ENCODE assay signal across 8 cellular contexts in the genomic region with DNA sequence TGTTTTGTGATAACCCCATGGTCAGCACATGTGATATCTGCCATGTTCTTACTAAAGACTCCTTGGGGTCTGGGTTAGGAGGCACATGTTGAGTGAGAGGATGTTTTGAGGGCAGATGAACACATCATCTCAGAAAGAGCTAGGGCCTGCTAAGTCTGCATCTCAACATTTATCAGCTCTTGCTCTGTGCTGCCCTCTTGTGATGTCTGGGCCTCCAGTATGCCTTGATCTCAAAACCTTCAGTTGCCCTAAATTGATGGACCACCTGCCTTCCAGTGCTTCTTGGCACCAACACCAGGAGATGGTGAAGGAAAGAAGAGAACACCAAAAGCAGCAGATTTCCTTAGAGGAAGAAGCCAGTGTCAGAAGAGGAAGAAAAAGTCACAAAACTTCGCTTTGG. TPM values are rescaled to one million over a fixed set of nuclear protein-coding genes. Genes with fewer than 3 reads are reported as not detected.
DNase-seq lines count a peak whose midpoint lies in the region; ATAC-seq and TF ChIP-seq lines count a peak whose summit lies in the region.

No MANE protein-coding gene starts in this region.

- intact Hi-C loops in adrenal gland (cut with DNase I) (no loop called here), sigmoid colon (cut with DNase I) (no loop called here)

- WGBS in adrenal gland, 4 donors, result 56 to 79% (median 69%) methylated on average over 1 of the region's 1 CpG
- 82 to 90% methylated on average over 1 of the region's 1 CpG for WGBS in sigmoid colon, 2 donors

- H3K36me3 ChIP-seq in adrenal gland (replicated peaks in 1 of 2), result no peaks in the 10 kb centered on the region
- H3K36me3 ChIP-seq in sigmoid colon, result no peaks in the 10 kb centered on the region

- TF ChIP-seq CTCF in adrenal gland (IDR thresholded peaks at IDR 0.05) (peak in 4 of 6 experiments; percentile 27 to 34 (median 30)), sigmoid colon (IDR thresholded peaks at IDR 0.05) (no peak)

- H3K27me3 ChIP-seq in adrenal gland (no peaks in the 10 kb centered on the region), sigmoid colon (no peaks in the 10 kb centered on the region)

- no peaks in the 10 kb centered on the region for H3K4me1 ChIP-seq in adrenal gland (replicated peaks in 1 of 2)
- H3K4me1 ChIP-seq in sigmoid colon, result peaks cover 0 to 19% (median 0%) of the 10 kb centered on the region in 4 donors

- ATAC-seq in HG02763 (IDR thresholded peaks at IDR 0.05; ENCODE audit: unreplicated experiment) (no peak), HG02642 (IDR thresholded peaks at IDR 0.05; ENCODE audit: poor library complexity, unreplicated experiment) (no peak), HG03432 (IDR thresholded peaks at IDR 0.05; ENCODE audit: unreplicated experiment) (no peak)

- H3K9me3 ChIP-seq in adrenal gland (replicated peaks in 1 of 3), result no peaks in the 10 kb centered on the region
- H3K9me3 ChIP-seq in sigmoid colon, result no peaks in the 10 kb centered on the region

- DNase-seq in ELR (ENCODE audit: low read depth), result peak; percentile 51
- DNase-seq in Jurkat, Clone E6-1 (ENCODE audit: low read depth, low spot score), result peak; percentile 5
- peak in 3 of 7 donors; percentile 34 to 57 (median 35) for DNase-seq in adrenal gland
- peak; percentile 65 to 66 for DNase-seq in lung microvascular endothelial cell (ENCODE audit: low read depth in 2 of 2)
- no peak for DNase-seq in sigmoid colon

- TF ChIP-seq POLR2A in adrenal gland (IDR thresholded peaks at IDR 0.05) (no peak), sigmoid colon (IDR thresholded peaks at IDR 0.05) (no peak)

- H3K27ac ChIP-seq in adrenal gland, result no peak overlapping the region
- peak overlapping the region in 2 of 4 donors; percentile 29 to 48 for H3K27ac ChIP-seq in sigmoid colon

- H3K4me3 ChIP-seq in Jurkat, Clone E6-1 (ENCODE audit: low read length), result no peak overlapping the region
- H3K4me3 ChIP-seq in adrenal gland (no peak overlapping the region), sigmoid colon (no peak overlapping the region)

- no peak for TF ChIP-seq EP300 in sigmoid colon (IDR thresholded peaks at IDR 0.05)

RNA-seq across cellular contexts. Expression of gene MID1, which starts 22.5 kb away (rescaled TPM):
- polyA plus RNA-seq in Jurkat, Clone E6-1 (2012; ENCODE audit: insufficient read depth, insufficient read length), result 7.9 TPM
- total RNA-seq in adrenal gland, result 10 to 100 TPM in 4 of 8 donors, 1 to 10 TPM in 4; 6.5 to 19.4 (median 10.6) TPM
- polyA plus RNA-seq in adrenal gland, result 1 to 10 TPM; 3.6 to 5.4 (median 3.7) TPM
- 23.1 and 36.9 TPM in 2 replicates for total RNA-seq in lung microvascular endothelial cell
- total RNA-seq in sigmoid colon, result 10 to 100 TPM; 34.6 to 77.5 (median 54.6) TPM
- 1 to 10 TPM; 3.2 to 9.3 (median 3.6) TPM for polyA plus RNA-seq in sigmoid colon

Comparison
In these comparisons a context has a peak if more than half of its experiments do, and no peak if none do; other contexts are left out.
1. CTCF ChIP-seq: peak in adrenal gland (4 of 6); none in sigmoid colon (0 of 4).